ENCODE assay signal across 1 cellular context in genomic region chr7:18996583-18996982, GRCh38.
TF ChIP-seq lines count a peak whose summit lies in the region.

No MANE protein-coding gene starts in this region.

TF ChIP-seq in GM23338, 12 proteins besides CTCF, POLR2A, EP300 and RAD21 (continued from another document):
- TF ChIP-seq ZNF462 (CRISPR knock-in tag; IDR thresholded peaks at IDR 0.05) (no peak), ZNF331 (CRISPR knock-in tag; IDR thresholded peaks at IDR 0.05; ENCODE audit: low read depth) (no peak), CREB1 (CRISPR knock-in tag; IDR thresholded peaks at IDR 0.05; ENCODE audit: low read depth) (no peak), NANOG (IDR thresholded peaks at IDR 0.05; ENCODE audit: borderline replicate concordance) (no peak), EZH2 (IDR thresholded peaks at IDR 0.05; ENCODE audit: low read depth, unreplicated experiment) (no peak), ZNF114 (CRISPR knock-in tag; IDR thresholded peaks at IDR 0.05) (no peak)
- TF ChIP-seq, protein P1, sequence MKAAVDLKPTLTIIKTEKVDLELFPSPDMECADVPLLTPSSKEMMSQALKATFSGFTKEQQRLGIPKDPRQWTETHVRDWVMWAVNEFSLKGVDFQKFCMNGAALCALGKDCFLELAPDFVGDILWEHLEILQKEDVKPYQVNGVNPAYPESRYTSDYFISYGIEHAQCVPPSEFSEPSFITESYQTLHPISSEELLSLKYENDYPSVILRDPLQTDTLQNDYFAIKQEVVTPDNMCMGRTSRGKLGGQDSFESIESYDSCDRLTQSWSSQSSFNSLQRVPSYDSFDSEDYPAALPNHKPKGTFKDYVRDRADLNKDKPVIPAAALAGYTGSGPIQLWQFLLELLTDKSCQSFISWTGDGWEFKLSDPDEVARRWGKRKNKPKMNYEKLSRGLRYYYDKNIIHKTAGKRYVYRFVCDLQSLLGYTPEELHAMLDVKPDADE (IDR thresholded peaks at IDR 0.05), result no peak
TF ChIP-seq in GM23338: peak in this region for 0.
